Comparison of ENCODE assay signal across 1 cellular context in genomic region chr3:171306631-171307030, GRCh38.
TF ChIP-seq lines count a peak whose summit lies in the region.

No MANE protein-coding gene starts in this region.

TF ChIP-seq in HepG2, 621 proteins besides CTCF, POLR2A, EP300 and RAD21 (continued from another document):
- TF ChIP-seq ZNF30 (CRISPR knock-in tag; IDR thresholded peaks at IDR 0.05) (no peak), MAFG (CRISPR knock-in tag; IDR thresholded peaks at IDR 0.05) (no peak), ZNF205 (CRISPR knock-in tag; IDR thresholded peaks at IDR 0.05) (no peak), ZNF530 (CRISPR knock-in tag; IDR thresholded peaks at IDR 0.05; ENCODE audit: low read depth) (no peak), ESRRA (CRISPR knock-in tag; IDR thresholded peaks at IDR 0.05; ENCODE audit: low read depth) (no peak), ZNF280D (CRISPR knock-in tag; IDR thresholded peaks at IDR 0.05) (no peak)
TF ChIP-seq in HepG2: peak in this region for 0.
